Comparison of ENCODE assay signal across 23 cellular contexts in the genomic region with DNA sequence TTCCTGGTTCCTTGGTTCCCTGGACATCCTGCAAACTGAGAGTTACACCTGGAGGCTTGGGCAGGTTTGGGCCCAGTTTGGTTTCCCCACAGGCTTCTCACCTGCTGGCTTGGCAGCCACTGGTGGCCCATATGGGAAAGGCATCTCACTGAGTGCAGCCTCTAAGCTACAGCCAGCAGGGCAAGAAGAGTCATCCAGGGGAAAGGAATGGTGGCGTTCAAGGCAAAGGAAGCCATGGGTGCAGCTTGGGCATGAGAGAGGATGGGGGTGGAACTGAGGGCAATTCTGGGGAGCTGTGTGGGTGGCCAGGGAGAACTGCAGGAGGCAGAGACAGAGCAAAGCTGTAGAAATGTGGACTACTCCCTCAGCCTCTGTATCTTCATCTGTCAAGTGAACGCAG.
"Had no signal": no experiment of that assay in that cellular context is flagged by ENCODE, and none has a peak within 500 bp of the region (broad histone marks: within the 10 kb centered on the region; RNA-seq: fewer than 3 reads in every experiment).

No MANE protein-coding gene starts in this region.

- H3K4me1 ChIP-seq: lower lobe of right lung had no signal

- H3K4me3 Mint-ChIP-seq: activated naive CD4-positive, alpha-beta T cell treated with anti-CD3 and anti-CD28 coated beads for 36 hours; activated naive CD8-positive, alpha-beta T cell treated with anti-CD3 and anti-CD28 coated beads, Interleukin-2, amount 10 ng/mL, durations not matched to agents 7 days and 5 days; activated T-helper 17 cell treated with anti-CD3 and anti-CD28 coated beads, Interleukin-2, amount 50 U/mL, for 72 hours; naive thymus-derived CD4-positive, alpha-beta T cell; neural crest cell; type B pancreatic cell had no signal

- DNase-seq: activated naive CD4-positive, alpha-beta T cell treated with anti-CD3 and anti-CD28 coated beads for 36 hours; activated naive CD8-positive, alpha-beta T cell treated with anti-CD3 and anti-CD28 coated beads, Interleukin-2, amount 10 ng/mL, durations not matched to agents 7 days and 5 days; activated T-cell treated with anti-CD3 and anti-CD28 coated beads, Interleukin-2, amount 50 U/mL, for 1 hour; dermis blood vessel endothelial cell; effector CD8-positive, alpha-beta T cell; foreskin melanocyte; glutamatergic neuron; hippocampal formation; islet precursor cell; lower lobe of right lung; naive thymus-derived CD4-positive, alpha-beta T cell; posterior cingulate gyrus; stimulated activated CD4-positive, alpha-beta T cell treated with anti-CD3 and anti-CD28 coated beads, Interleukin-4, amount 100 ng/mL, for 1 hour; stimulated activated naive CD4-positive, alpha-beta T cell; T-helper 1 cell; WERI-Rb-1 had no signal

- H3K27me3 ChIP-seq: vagina had no signal

- H3K27ac Mint-ChIP-seq: activated naive CD4-positive, alpha-beta T cell treated with anti-CD3 and anti-CD28 coated beads for 36 hours; activated naive CD8-positive, alpha-beta T cell treated with anti-CD3 and anti-CD28 coated beads, Interleukin-2, amount 10 ng/mL, durations not matched to agents 7 days and 5 days; activated T-helper 17 cell treated with anti-CD3 and anti-CD28 coated beads, Interleukin-2, amount 50 U/mL, for 72 hours; naive thymus-derived CD4-positive, alpha-beta T cell; type B pancreatic cell had no signal

- H3K9me3 Mint-ChIP-seq: activated naive CD4-positive, alpha-beta T cell treated with anti-CD3 and anti-CD28 coated beads for 36 hours; activated naive CD8-positive, alpha-beta T cell treated with anti-CD3 and anti-CD28 coated beads, Interleukin-2, amount 10 ng/mL, durations not matched to agents 7 days and 5 days; activated T-helper 17 cell treated with anti-CD3 and anti-CD28 coated beads, Interleukin-2, amount 50 U/mL, for 72 hours; neural crest cell; type B pancreatic cell had no signal

- H3K9me3 ChIP-seq: lower lobe of right lung, thoracic aorta, vagina had no signal

- H3K36me3 ChIP-seq: lower lobe of right lung, thoracic aorta, vagina, WERI-Rb-1 had no signal

- FAIRE-seq: TTC549 had no signal

- H3K4me3 ChIP-seq: lower lobe of right lung, thoracic aorta, vagina had no signal

- H3K36me3 Mint-ChIP-seq: activated naive CD8-positive, alpha-beta T cell treated with anti-CD3 and anti-CD28 coated beads, Interleukin-2, amount 10 ng/mL, durations not matched to agents 7 days and 5 days; naive thymus-derived CD4-positive, alpha-beta T cell; type B pancreatic cell had no signal

- H3K27ac ChIP-seq: lower lobe of right lung, thoracic aorta, vagina, WERI-Rb-1 had no signal

- ATAC-seq: activated T-helper 17 cell treated with anti-CD3 and anti-CD28 coated beads, Interleukin-2, amount 50 U/mL, for 72 hours; left lobe of liver; lower lobe of right lung; naive thymus-derived CD4-positive, alpha-beta T cell had no signal
